ENCODE assay signal across 8 cellular contexts in the genomic region with DNA sequence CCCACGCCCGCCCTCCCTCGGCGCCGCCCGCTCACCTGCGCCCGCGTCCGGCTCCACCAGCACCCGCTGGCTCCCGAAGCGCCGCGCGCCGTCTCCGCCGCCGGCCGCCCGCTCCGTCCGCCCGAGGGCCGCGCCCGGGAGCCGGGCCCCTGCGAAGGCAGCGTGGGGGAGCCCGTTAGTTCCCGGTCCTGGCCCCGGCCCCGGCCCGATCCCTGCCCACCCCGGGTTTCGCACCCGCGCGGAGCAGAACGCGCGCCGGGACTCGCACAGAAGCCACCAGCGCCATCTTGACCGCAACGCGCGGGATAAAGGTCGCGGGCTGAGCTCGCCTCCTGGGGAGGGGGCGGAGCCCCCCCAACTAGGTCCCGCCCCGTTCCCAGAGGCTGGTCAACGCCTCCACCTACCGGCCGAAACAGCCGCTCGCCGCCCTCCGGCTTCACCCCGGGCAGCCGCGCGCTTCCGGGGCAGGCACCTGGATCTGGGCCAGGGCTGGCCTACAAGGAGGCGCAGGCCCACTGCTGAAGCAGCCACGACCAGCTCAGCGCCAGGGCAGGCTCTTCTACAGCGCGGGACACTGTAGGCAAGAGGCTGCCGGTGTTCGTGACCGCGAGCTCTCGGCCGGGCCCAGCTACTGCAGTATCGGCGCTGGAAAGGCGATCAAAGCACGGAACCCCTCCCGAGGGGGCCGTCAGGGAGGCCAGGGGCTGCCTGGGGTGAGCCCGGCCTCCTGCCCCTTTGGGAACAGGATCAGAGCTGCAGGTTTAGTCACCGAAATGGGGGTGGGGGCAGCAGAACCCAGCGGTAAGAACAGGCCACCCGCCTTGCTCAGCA. TPM values are rescaled to one million over a fixed set of nuclear protein-coding genes. Genes with fewer than 3 reads are reported as not detected.
DNase-seq lines count a peak whose midpoint lies in the region; ATAC-seq and TF ChIP-seq lines count a peak whose summit lies in the region.

A gene with protein sequence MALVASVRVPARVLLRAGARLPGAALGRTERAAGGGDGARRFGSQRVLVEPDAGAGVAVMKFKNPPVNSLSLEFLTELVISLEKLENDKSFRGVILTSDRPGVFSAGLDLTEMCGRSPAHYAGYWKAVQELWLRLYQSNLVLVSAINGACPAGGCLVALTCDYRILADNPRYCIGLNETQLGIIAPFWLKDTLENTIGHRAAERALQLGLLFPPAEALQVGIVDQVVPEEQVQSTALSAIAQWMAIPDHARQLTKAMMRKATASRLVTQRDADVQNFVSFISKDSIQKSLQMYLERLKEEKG (minus strand): TSS at position 307 of the 831 bp plus-strand sequence. CDS start 21 bp downstream, at position 286.

- H3K36me3 ChIP-seq in adrenal gland (replicated peaks in 1 of 2) (peaks cover 0 to 41% of the 10 kb centered on the region in 2 donors), heart left ventricle (peaks cover under 1 to 54% (median 46%) of the 10 kb centered on the region in 9 donors), upper lobe of left lung (peaks cover 26 to 43% (median 39%) of the 10 kb centered on the region in 4 donors)

- POLR2A ChIA-PET in T-cell (lab: Charles Lee) = interaction anchor here (0.6 to 0.8 kb wide), 2 partner anchors 9 to 12 kb away, joined by 3 read pairs; no protein-coding TSS in a partner anchor

- intact Hi-C loops in adrenal gland (cut with DNase I) = loop anchor here in 1 of 2 donors (10.0 kb wide), 1 partner anchor 87 kb away; no protein-coding TSS in a partner anchor
- intact Hi-C loops in heart left ventricle (cut with DNase I) = loop anchor here in 3 of 10 donors (1.0 to 10.0 kb wide), 5 partner anchors 17 to 97 kb away; a partner anchor contains a TSS
- intact Hi-C loops in posterior cingulate gyrus (cut with DNase I) = loop anchor here (1.0 kb wide), 1 partner anchor 96 kb away; a partner anchor contains a TSS

- peaks cover 23% of the 10 kb centered on the region for H3K36me3 Mint-ChIP-seq in T-cell

- peak; percentile 59 to 92 for TF ChIP-seq POLR2A in adrenal gland (IDR thresholded peaks at IDR 0.05)
- TF ChIP-seq POLR2A in heart left ventricle (IDR thresholded peaks at IDR 0.05) = peak; percentile 43 to 90
- peak in 3 of 4 donors; percentile 63 to 87 (median 74) for TF ChIP-seq POLR2A in upper lobe of left lung (IDR thresholded peaks at IDR 0.05)

- H3K27ac Mint-ChIP-seq in T-cell = peak within 1 kb of the TSS; percentile 89 to 91

- H3K9me3 Mint-ChIP-seq in T-cell = no peaks in the 10 kb centered on the region

- no peaks in the 10 kb centered on the region for H3K9me3 ChIP-seq in adrenal gland (replicated peaks in 1 of 3)
- no peaks in the 10 kb centered on the region for H3K9me3 ChIP-seq in heart left ventricle
- no peaks in the 10 kb centered on the region for H3K9me3 ChIP-seq in upper lobe of left lung

- peaks cover 5 to 7% (median 6%) of the 10 kb centered on the region in 3 donors for H3K4me1 Mint-ChIP-seq in T-cell

- H3K27ac ChIP-seq in adrenal gland (peak within 1 kb of the TSS; percentile 57 to 98 (median 88)), heart left ventricle (peak within 1 kb of the TSS; percentile 88 to 97 (median 92)), upper lobe of left lung (peak within 1 kb of the TSS; percentile 83 to 91 (median 86))

- H3K4me3 ChIP-seq in GM12865 (ENCODE audit: low read depth, low read length) (peak within 1 kb of the TSS; percentile 84), adrenal gland (peak within 1 kb of the TSS in 2 of 4 donors; percentile 14 to 91), heart left ventricle (peak within 1 kb of the TSS; percentile 63 to 99 (median 80)), upper lobe of left lung (peak within 1 kb of the TSS; percentile 67 to 86 (median 71))

- CTCF ChIA-PET in T-cell (lab: Charles Lee) = interaction anchor here (0.5 to 1.2 kb wide), 6 partner anchors 11 to 176 kb away, joined by 3 to 6 read pairs (median 3); no protein-coding TSS in a partner anchor

- peak within 1 kb of the TSS; percentile 81 to 85 (median 84) for H3K4me3 Mint-ChIP-seq in T-cell

- DNase-seq in GM12865 (ENCODE audit: low read depth) = peak; percentile 96
- DNase-seq in NCI-H128 (lab: John Stamatoyannopoulos, UW; ENCODE audit: unreplicated experiment) = peak; percentile 74
- peak; percentile 31 to 82 (median 53) for DNase-seq in T-cell
- DNase-seq in adrenal gland = peak; percentile 97 to 98 (median 98)
- peak; percentile 97 to 99 (median 97) for DNase-seq in heart left ventricle
- peak; percentile 86 to 98 (median 91) for DNase-seq in posterior cingulate gyrus
- DNase-seq in upper lobe of left lung = peak; percentile 97 to 98

- ATAC-seq in HG02610 (IDR thresholded peaks at IDR 0.05; ENCODE audit: unreplicated experiment) (peak; percentile 79), T-cell (replicated peaks in 1 of 4) (peak; percentile 73 to 82 (median 76)), heart left ventricle (peak; percentile 97 to 99 (median 98)), upper lobe of left lung (ENCODE audit: low FRiP score in 2 of 2) (peak; percentile 99)

- H3K27me3 Mint-ChIP-seq in T-cell = no peaks in the 10 kb centered on the region

- TF ChIP-seq CTCF in GM12865 (IDR thresholded peaks at IDR 0.05; ENCODE audit: insufficient read depth, low read depth, low read length, missing control alignments) = peak; percentile 61
- peak; percentile 66 to 94 (median 72) for TF ChIP-seq CTCF in adrenal gland (IDR thresholded peaks at IDR 0.05)
- TF ChIP-seq CTCF in heart left ventricle (IDR thresholded peaks at IDR 0.05) = peak; percentile 60 to 96 (median 78)
- TF ChIP-seq CTCF in upper lobe of left lung (IDR thresholded peaks at IDR 0.05) = peak; percentile 59 to 96 (median 89)

- H3K27me3 ChIP-seq in adrenal gland (no peaks in the 10 kb centered on the region), heart left ventricle (no peaks in the 10 kb centered on the region), upper lobe of left lung (no peaks in the 10 kb centered on the region)

- H3K4me1 ChIP-seq in adrenal gland (replicated peaks in 1 of 2) = peaks cover 19 to 23% of the 10 kb centered on the region in 2 donors
- H3K4me1 ChIP-seq in heart left ventricle = peaks cover 2 to 24% (median 16%) of the 10 kb centered on the region in 12 donors
- peaks cover 16 to 22% (median 18%) of the 10 kb centered on the region in 4 donors for H3K4me1 ChIP-seq in upper lobe of left lung

- WGBS in adrenal gland, 4 donors = 1 to 8% (median 1%) methylated on average over 4 to 90 of the region's 90 CpGs
- 1 to 11% (median 3%) methylated on average over 4 to 90 of the region's 90 CpGs for WGBS in heart left ventricle, 4 donors
- WGBS in upper lobe of left lung, 2 donors = 6 to 17% methylated on average over 4 to 18 of the region's 90 CpGs

- peak in 1 of 4 donors; percentile 51 for TF ChIP-seq EP300 in upper lobe of left lung (IDR thresholded peaks at IDR 0.05)

RNA-seq across cellular contexts. Expression of the gene that starts here (rescaled TPM):
- 10 to 100 TPM; 17.0 to 40.1 (median 37.7) TPM for total RNA-seq in T-cell
- 10 to 100 TPM; 49.5 to 80.2 (median 63.7) TPM for total RNA-seq in adrenal gland
- 100 to 1,000 TPM in 1 of 3 donors, 10 to 100 TPM in 1, 1 to 10 TPM in 1; 5.8 to 172 (median 99.0) TPM for polyA plus RNA-seq in adrenal gland
- 100 to 1,000 TPM in 8 of 9 donors, 10 to 100 TPM in 1; 84.6 to 178 (median 142) TPM for total RNA-seq in heart left ventricle
- 100 to 1,000 TPM; 146 to 340 TPM for polyA plus RNA-seq in heart left ventricle
- total RNA-seq in upper lobe of left lung = 10 to 100 TPM; 48.1 to 75.5 (median 68.2) TPM
